ENCODE assay signal across 16 cellular contexts in the genomic region with DNA sequence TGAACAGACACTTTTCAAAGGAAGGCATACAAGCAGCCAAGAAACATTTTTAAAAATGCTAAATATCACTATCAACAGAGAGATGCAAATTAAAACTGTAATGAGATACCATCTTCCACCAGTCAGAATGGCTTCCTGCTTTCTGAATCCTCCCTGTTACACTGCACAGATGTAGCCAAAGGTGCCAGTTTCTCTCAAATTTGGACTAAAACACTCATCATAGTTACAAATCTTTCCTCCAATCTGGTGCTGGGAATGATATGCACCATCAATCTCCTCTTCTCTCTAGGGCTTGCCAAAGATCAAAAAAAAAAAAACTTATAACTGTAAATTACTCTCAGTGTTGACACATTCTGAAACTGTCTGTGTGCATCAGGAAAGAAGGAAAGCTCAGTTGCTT.
DNase-seq lines count a peak whose midpoint lies in the region; ATAC-seq and TF ChIP-seq lines count a peak whose summit lies in the region.
"Had no signal": no experiment of that assay in that cellular context is flagged by ENCODE, and none has a peak within 500 bp of the region (broad histone marks: within the 10 kb centered on the region; RNA-seq: fewer than 3 reads in every experiment).

No MANE protein-coding gene starts in this region.

- TF ChIP-seq POLR2A in IMR-90 (IDR thresholded peaks at IDR 0.05; ENCODE audit: low read depth, low read length) = no peak

- H3K79me1 ChIP-seq in IMR-90 (ENCODE audit: low read depth in 1 of 2, low read length in 2 of 2) = no peaks in the 10 kb centered on the region

- dilution Hi-C loops in IMR-90 (cut with HindIII; ENCODE audit: low sequenced_read_pairs, unreplicated experiment) = no loop called here

- H2AFZ ChIP-seq in IMR-90 (replicated peaks; ENCODE audit: low read length, poor library complexity) = no peak overlapping the region
- H2AFZ ChIP-seq in hepatocyte = no peak overlapping the region

- ATAC-seq in IMR-90 (ENCODE audit: low read depth) (peak; percentile 42; the same call in 1 of the 2 replicates), HG02571 (IDR thresholded peaks at IDR 0.05; ENCODE audit: unreplicated experiment) (no peak)
- ATAC-seq: A549 had no signal

- no peak overlapping the region for H2BK20ac ChIP-seq in IMR-90 (ENCODE audit: low read depth, low read length)

- TF ChIP-seq RAD21 in IMR-90 (IDR thresholded peaks at IDR 0.05; ENCODE audit: low read length) = no peak

- CTCF ChIA-PET in IMR-90 (lab: Yijun Ruan, JAX) = no interaction called here

- H4K91ac ChIP-seq in IMR-90 (ENCODE audit: insufficient read depth, low read depth, low read length) = no peak overlapping the region

- POLR2A ChIA-PET in IMR-90 (lab: Charles Lee; ENCODE audit: unreplicated experiment) = interaction anchor here (0.6 kb wide), 1 partner anchor 16 kb away, joined by 3 read pairs; no protein-coding TSS in a partner anchor

- H2BK120ac ChIP-seq in IMR-90 (ENCODE audit: low read depth, low read length) = no peak overlapping the region

- no peaks in the 10 kb centered on the region for H3K9me1 ChIP-seq in IMR-90 (ENCODE audit: insufficient read depth, low read length)

- in situ Hi-C loops in IMR-90 (cut with MboI; ENCODE audit: low sequenced_read_pairs) = no loop called here

- no peak overlapping the region for H2AK5ac ChIP-seq in IMR-90 (ENCODE audit: low read depth, low read length)

- no peak overlapping the region for H3K4me2 ChIP-seq in IMR-90 (ENCODE audit: low read depth, low read length)
- no peak overlapping the region for H3K4me2 ChIP-seq in hepatocyte
- H3K4me2 ChIP-seq: A549 had no signal

- H2AK9ac ChIP-seq in IMR-90 (replicated peaks; ENCODE audit: low read depth, low read length, poor library complexity) = no peak overlapping the region

- DNase-seq in Ammon's horn (ENCODE audit: low spot score) (peak; percentile 4), IMR-90 (no peak), NCI-H526 treated with DMSO at 0.1 percent for 48 hours (lab: John Stamatoyannopoulos, UW) (peak; percentile 14), inferior parietal cortex (ENCODE audit: extremely low spot score) (peak; percentile 34), D341Med (ENCODE audit: low spot score) (no peak), GM19238 (ENCODE audit: insufficient read length, low spot score) (no peak), hepatocyte (ENCODE audit: low spot score) (no peak)
- DNase-seq: AML-193; C1 segment of cervical spinal cord; CD4-positive, CD25-positive, alpha-beta regulatory T cell; CD8-positive, alpha-beta memory T cell; COR-L47 had no signal

- H2BK5ac ChIP-seq in IMR-90 (ENCODE audit: low read depth, low read length, poor library complexity, severe bottlenecking) = no peak overlapping the region

- no peak overlapping the region for H3K27ac ChIP-seq in IMR-90 (ENCODE audit: insufficient read depth, low read length)
- H3K27ac ChIP-seq in hepatocyte = no peak overlapping the region
- H3K27ac ChIP-seq: 22Rv1, A549 had no signal

- H3K9ac ChIP-seq in IMR-90 (ENCODE audit: low read depth, low read length) = no peak overlapping the region

- H3K23ac ChIP-seq in IMR-90 (ENCODE audit: low read depth, low read length) = no peak overlapping the region

- intact Hi-C loops in IMR-90 (cut with micrococcal nuclease) = loop anchor here (1.0 kb wide), 1 partner anchor 15 kb away; no protein-coding TSS in a partner anchor

- H3K36me3 ChIP-seq in IMR-90 (ENCODE audit: control insufficient read depth, insufficient read depth, low read length) (no peaks in the 10 kb centered on the region), hepatocyte (replicated peaks; ENCODE audit: insufficient read depth, low read depth) (no peaks in the 10 kb centered on the region)
- H3K36me3 ChIP-seq: HAP-1 had no signal

- H3K27me3 ChIP-seq in IMR-90 (ENCODE audit: control insufficient read depth, insufficient read depth, low read length) (no peaks in the 10 kb centered on the region), hepatocyte (no peaks in the 10 kb centered on the region)

- no peak overlapping the region for H3K56ac ChIP-seq in IMR-90 (ENCODE audit: extremely low read depth, insufficient read depth, low read length)

- H4K5ac ChIP-seq in IMR-90 (ENCODE audit: low read depth, low read length) = no peak overlapping the region

- H4K8ac ChIP-seq in IMR-90 (ENCODE audit: low read depth in 2 of 2, low read length in 2 of 2) = no peak overlapping the region

- no peak overlapping the region for H3K4me3 ChIP-seq in IMR-90 (ENCODE audit: insufficient read depth, low read depth, low read length)
- no peak overlapping the region for H3K4me3 ChIP-seq in hepatocyte
- H3K4me3 ChIP-seq: A549, HAP-1 had no signal

- no peak overlapping the region for H3K4ac ChIP-seq in IMR-90 (ENCODE audit: low read depth, low read length)

- H3K14ac ChIP-seq in IMR-90 (replicated peaks; ENCODE audit: low read depth, low read length) = no peak overlapping the region

- no peaks in the 10 kb centered on the region for H3K9me3 ChIP-seq in IMR-90 (ENCODE audit: control insufficient read depth, insufficient read depth, low read length)
- H3K9me3 ChIP-seq in hepatocyte (ENCODE audit: low read depth) = no peaks in the 10 kb centered on the region
- H3K9me3 ChIP-seq: A549, HAP-1 had no signal

- H2BK15ac ChIP-seq in IMR-90 (ENCODE audit: low read depth, low read length) = no peak overlapping the region

- H3K4me1 ChIP-seq in IMR-90 (ENCODE audit: control insufficient read depth, insufficient read depth, low read length) (no peaks in the 10 kb centered on the region), hepatocyte (ENCODE audit: insufficient read depth) (no peaks in the 10 kb centered on the region)
- H3K4me1 ChIP-seq: A549, HAP-1 had no signal

- TF ChIP-seq CTCF in IMR-90 (conservative IDR thresholded peaks at IDR 0.05; ENCODE audit: low read depth, low read length) = no peak
- no peak for TF ChIP-seq CTCF in hepatocyte (IDR thresholded peaks at IDR 0.05; ENCODE audit: poor library complexity)

- H3K9me2 ChIP-seq in hepatocyte (replicated peaks; ENCODE audit: insufficient read depth) = no peaks in the 10 kb centered on the region

- H3K18ac ChIP-seq in IMR-90 (ENCODE audit: low read depth, low read length) = no peak overlapping the region

- H4K20me1 ChIP-seq in IMR-90 (ENCODE audit: insufficient read depth, low read length) (no peaks in the 10 kb centered on the region), hepatocyte (ENCODE audit: insufficient read depth, poor library complexity, severe bottlenecking) (no peaks in the 10 kb centered on the region)

- BruUV-seq in IMR-90 (replicated peaks; lab: Mats Ljungman, UMichigan) = no TSS peak

- no peaks in the 10 kb centered on the region for H3K79me2 ChIP-seq in hepatocyte

TF ChIP-seq in IMR-90, 13 proteins besides CTCF, POLR2A, EP300 and RAD21:
- TF ChIP-seq RFX5 (IDR thresholded peaks at IDR 0.05; ENCODE audit: low read depth, low read length) (no peak), MAFK (IDR thresholded peaks at IDR 0.05; ENCODE audit: low read depth, low read length) (no peak), CHD1 (IDR thresholded peaks at IDR 0.05; ENCODE audit: low read depth, low read length) (no peak), MAZ (IDR thresholded peaks at IDR 0.05; ENCODE audit: borderline replicate concordance, low read depth, low read length) (no peak), NFE2L2 (IDR thresholded peaks at IDR 0.05; ENCODE audit: low read depth, low read length) (no peak)

Comparison
In these comparisons a context has a peak if more than half of its experiments do, and no peak if none do; other contexts are left out.
1. DNase-seq: peak in Ammon's horn (single experiment), NCI-H526 treated with DMSO at 0.1 percent for 48 hours (single experiment) and inferior parietal cortex (single experiment); none in IMR-90 (single experiment), D341Med (single experiment), GM19238 (single experiment) and hepatocyte (single experiment).